ENCODE assay signal across 8 cellular contexts in genomic region chr20:22686097-22686496, GRCh38.
DNase-seq lines count a peak whose midpoint lies in the region; ATAC-seq and TF ChIP-seq lines count a peak whose summit lies in the region.

No MANE protein-coding gene starts in this region.

- ATAC-seq in GM18502 (IDR thresholded peaks at IDR 0.05; ENCODE audit: poor library complexity, unreplicated experiment) (peak; percentile 58), omental fat pad (ENCODE audit: low FRiP score) (no peak)

- TF ChIP-seq POLR2A in NB4 (IDR thresholded peaks at IDR 0.05; ENCODE audit: extremely low read depth, insufficient read length), result no peak

- DNase-seq in NB4 (ENCODE audit: low read depth) (peak; percentile 56), amniotic epithelial cell (ENCODE audit: low read depth) (peak; percentile 79), iris pigment epithelial cell (ENCODE audit: low read depth) (peak; percentile 70), omental fat pad (ENCODE audit: low spot score) (no peak), cortex of kidney (lab: John Stamatoyannopoulos, UW) (no peak), DMS79 treated with DMSO at 0.1 percent for 48 hours (lab: John Stamatoyannopoulos, UW) (no peak)
- DNase-seq in stimulated activated CD4-positive, alpha-beta T cell treated with anti-CD3 and anti-CD28 coated beads, Interleukin-1b, Interleukin-23, amount 100 ng/mL, for 48 hours, result no peak

- no peak overlapping the region for H3K4me3 ChIP-seq in NB4 (ENCODE audit: low read depth, low read length)

- TF ChIP-seq CTCF in NB4 (IDR thresholded peaks at IDR 0.05; ENCODE audit: low read depth, low read length) (no peak), omental fat pad (IDR thresholded peaks at IDR 0.05) (no peak)

Comparison
In these comparisons a context has a peak if more than half of its experiments do, and no peak if none do; other contexts are left out.
1. DNase-seq: peak in NB4 (single experiment), amniotic epithelial cell (single experiment) and iris pigment epithelial cell (single experiment); none in omental fat pad (single experiment), cortex of kidney (single experiment), DMS79 treated with DMSO at 0.1 percent for 48 hours (single experiment) and stimulated activated CD4-positive, alpha-beta T cell treated with anti-CD3 and anti-CD28 coated beads, Interleukin-1b, Interleukin-23, amount 100 ng/mL, for 48 hours (single experiment).